Comparison of ENCODE assay signal across 25 cellular contexts in the genomic region with DNA sequence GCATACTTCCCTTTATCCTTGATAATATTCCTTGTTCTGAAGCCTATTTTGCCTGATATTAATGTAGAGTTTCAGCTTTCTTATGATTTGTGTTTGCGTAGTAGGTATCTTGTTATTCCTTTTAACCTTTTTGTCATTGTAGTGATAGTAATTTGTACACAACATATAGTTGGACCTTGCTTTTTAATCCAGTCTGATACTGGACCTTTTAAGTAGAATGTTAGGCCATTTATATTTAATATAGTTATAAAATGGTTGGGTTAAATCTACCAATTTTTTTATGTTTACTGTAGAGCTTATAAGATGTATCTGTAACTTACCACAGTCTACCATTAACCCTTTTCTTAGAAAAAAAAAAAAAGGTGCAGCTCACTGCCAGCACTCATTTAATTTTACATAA.
"Had no signal": no experiment of that assay in that cellular context is flagged by ENCODE, and none has a peak within 500 bp of the region (broad histone marks: within the 10 kb centered on the region; RNA-seq: fewer than 3 reads in every experiment).

No MANE protein-coding gene starts in this region.

- ATAC-seq: effector memory CD8-positive, alpha-beta T cell; esophagus mucosa; foreskin keratinocyte; gastrocnemius medialis; gastroesophageal sphincter; heart left ventricle; heart right ventricle had no signal

- H3K4me1 ChIP-seq: colonic mucosa, gastrocnemius medialis, gastroesophageal sphincter, heart left ventricle, heart right ventricle had no signal

- H3K27me3 ChIP-seq: colonic mucosa, dorsolateral prefrontal cortex, esophagus muscularis mucosa, esophagus squamous epithelium, foreskin keratinocyte, gastrocnemius medialis, gastroesophageal sphincter, heart left ventricle, heart right ventricle had no signal

- FAIRE-seq: endothelial cell of umbilical vein had no signal

- H3K36me3 ChIP-seq: colonic mucosa, esophagus muscularis mucosa, gastrocnemius medialis had no signal

- H3K9me3 ChIP-seq: colonic mucosa, esophagus muscularis mucosa, esophagus squamous epithelium, gastrocnemius medialis, gastroesophageal sphincter, heart right ventricle had no signal

- H3K4me3 ChIP-seq: colonic mucosa, coronary artery, dorsolateral prefrontal cortex, esophagus muscularis mucosa, esophagus squamous epithelium, gastrocnemius medialis, gastroesophageal sphincter, heart left ventricle, heart right ventricle had no signal

- H3K27ac ChIP-seq: colonic mucosa, coronary artery, dorsolateral prefrontal cortex, epithelial cell of prostate, esophagus muscularis mucosa, esophagus squamous epithelium, foreskin keratinocyte, gastrocnemius medialis, gastroesophageal sphincter, heart left ventricle, heart right ventricle had no signal

- DNase-seq: colonic mucosa; cortex of kidney; dermis blood vessel endothelial cell; dorsolateral prefrontal cortex; effector CD4-positive, alpha-beta T cell; effector CD8-positive, alpha-beta T cell; effector memory CD4-positive, alpha-beta T cell; effector memory CD8-positive, alpha-beta T cell; endodermal cell; erythroblast; esophagus squamous epithelium; foreskin fibroblast; foreskin keratinocyte; foreskin melanocyte; gastrocnemius medialis; glutamatergic neuron; head of caudate nucleus; heart left ventricle; heart right ventricle had no signal
